20 cellular contexts compared by ENCODE assay signal in the genomic region with DNA sequence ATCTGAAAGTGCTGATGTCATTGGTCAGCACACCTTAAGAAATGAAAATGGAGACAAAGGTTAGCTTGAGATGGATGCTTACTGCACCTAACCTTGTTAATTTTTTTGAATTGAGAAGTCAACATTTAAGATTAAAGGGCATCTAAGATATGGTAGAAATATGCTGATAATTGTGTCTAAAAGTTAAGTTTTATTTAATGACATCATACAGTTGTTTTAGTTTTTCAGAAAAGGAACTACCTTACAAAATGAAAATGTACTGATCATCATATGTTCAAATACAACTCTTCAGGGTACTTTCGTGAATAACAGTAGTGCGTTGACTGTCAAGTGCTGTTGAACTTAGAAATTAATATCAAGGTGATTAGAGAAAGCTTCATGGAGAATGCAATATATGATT. TPM values are rescaled to one million over a fixed set of nuclear protein-coding genes. Genes with fewer than 3 reads are reported as not detected.
DNase-seq lines count a peak whose midpoint lies in the region; ATAC-seq, FAIRE-seq and TF ChIP-seq lines count a peak whose summit lies in the region.
"Had no signal": no experiment of that assay in that cellular context is flagged by ENCODE, and none has a peak within 500 bp of the region (broad histone marks: within the 10 kb centered on the region; RNA-seq: fewer than 3 reads in every experiment).

No MANE protein-coding gene starts in this region.

- H3K4me1 Mint-ChIP-seq in naive B cell: peaks cover 4 to 14% (median 8%) of the 10 kb centered on the region in 3 donors
- H3K4me1 Mint-ChIP-seq: H9 had no signal

- H3K27ac Mint-ChIP-seq in naive B cell: peak overlapping the region in 4 of 6 donors; percentile 47 to 76 (median 51)
- H3K27ac Mint-ChIP-seq: H9, IgD-negative memory B cell had no signal

- H3K9me3 Mint-ChIP-seq in naive B cell: no peaks in the 10 kb centered on the region
- H3K9me3 Mint-ChIP-seq: H9, IgD-negative memory B cell had no signal

- H3K4me3 Mint-ChIP-seq in naive B cell: peak overlapping the region in 3 of 8 donors; percentile 21 to 80 (median 41)
- H3K4me3 Mint-ChIP-seq: H9 had no signal

- H3K36me3 ChIP-seq in RWPE2 (ENCODE audit: low read depth) (no peaks in the 10 kb centered on the region), right atrium auricular region (no peaks in the 10 kb centered on the region)

- H3K4me3 ChIP-seq in RWPE2 (ENCODE audit: severe bottlenecking) (no peak overlapping the region), right atrium auricular region (no peak overlapping the region)

- no peak for TF ChIP-seq CTCF in D721Med (IDR thresholded peaks at IDR 0.05; ENCODE audit: insufficient read depth, missing control alignments)
- peak; percentile 7 for TF ChIP-seq CTCF in RWPE2 (IDR thresholded peaks at IDR 0.05; ENCODE audit: poor library complexity, severe bottlenecking)
- no peak for TF ChIP-seq CTCF in right atrium auricular region (IDR thresholded peaks at IDR 0.05)

- H3K9me3 ChIP-seq in RWPE2 (ENCODE audit: severe bottlenecking): no peaks in the 10 kb centered on the region
- no peaks in the 10 kb centered on the region for H3K9me3 ChIP-seq in right atrium auricular region

- H3K4me1 ChIP-seq in RWPE2 (ENCODE audit: insufficient read depth, poor library complexity, severe bottlenecking) (no peaks in the 10 kb centered on the region), right atrium auricular region (no peaks in the 10 kb centered on the region)

- H3K27me3 ChIP-seq in RWPE2 (ENCODE audit: insufficient read depth, poor library complexity, severe bottlenecking): no peaks in the 10 kb centered on the region
- no peaks in the 10 kb centered on the region for H3K27me3 ChIP-seq in right atrium auricular region

- no peaks in the 10 kb centered on the region for H3K36me3 Mint-ChIP-seq in naive B cell

- DNase-seq in D721Med (ENCODE audit: insufficient read length, low spot score): no peak
- DNase-seq in RWPE2 (ENCODE audit: low spot score): no peak
- no peak for DNase-seq in naive B cell
- DNase-seq in right atrium auricular region (ENCODE audit: low spot score): no peak
- DNase-seq in mucosa of gallbladder (ENCODE audit: low spot score): no peak
- DNase-seq: AML-193, DMS 273 treated with DMSO at 0.1 percent for 48 hours, Karpas-422, NCI-H1417 treated with DMSO at 0.1 percent for 48 hours, NCI-H2029, NCI-H2171, NCI-H446 treated with DMSO at 0.1 percent for 48 hours, Right ventricle myocardium superior had no signal

- peak; percentile 35 for FAIRE-seq in D721Med (lab: Jason Lieb, UNC)
- FAIRE-seq: RCC 7860 had no signal

- H3K27ac ChIP-seq in RWPE2 (ENCODE audit: poor library complexity, severe bottlenecking) (no peak overlapping the region), right atrium auricular region (no peak overlapping the region)
- H3K27ac ChIP-seq: HL-60 had no signal

- ATAC-seq in RWPE2 (ENCODE audit: low read depth): no peak
- no peak for ATAC-seq in naive B cell (ENCODE audit: low read depth in 2 of 2)

- no peaks in the 10 kb centered on the region for H3K27me3 Mint-ChIP-seq in naive B cell
- H3K27me3 Mint-ChIP-seq: IgD-negative memory B cell had no signal

RNA-seq across cellular contexts. Expression of a gene that starts 2.5 kb away (rescaled TPM):
- under 1 TPM in 3 of 6 donors, not detected in 3; 0.23 to 0.65 (median 0.35) TPM for polyA plus RNA-seq in naive B cell (ENCODE audit: low read depth in 6 of 6)
- under 1 TPM; 0.33 to 0.43 TPM for total RNA-seq in right atrium auricular region
- 0.46 TPM for total RNA-seq in mucosa of gallbladder
- total RNA-seq: G401, H9, HT1080, MCF 10A, Right ventricle myocardium superior had no signal
- polyA plus RNA-seq: IgD-negative memory B cell had no signal

RNA-seq across cellular contexts. Expression of a gene that starts 8.0 kb away (rescaled TPM):
- polyA plus RNA-seq in naive B cell (ENCODE audit: low read depth in 6 of 6): 1 to 10 TPM in 5 of 6 donors, not detected in 1; 1.1 to 1.9 (median 1.6) TPM
- 1 to 10 TPM in 1 of 2 donors, under 1 TPM in 1; 0.90 to 1.1 TPM for total RNA-seq in right atrium auricular region
- total RNA-seq in mucosa of gallbladder: 0.43 TPM

RNA-seq across cellular contexts. Expression of a gene that starts 8.2 kb away (rescaled TPM):
- polyA plus RNA-seq in naive B cell (ENCODE audit: low read depth in 6 of 6): 10 to 100 TPM; 37.0 to 69.1 (median 59.0) TPM
- 10 to 100 TPM; 19.9 to 21.9 TPM for total RNA-seq in right atrium auricular region
- total RNA-seq in mucosa of gallbladder: 41.1 TPM

RNA-seq across cellular contexts. Expression of a gene that starts 31.8 kb away (rescaled TPM):
- polyA plus RNA-seq in naive B cell (ENCODE audit: low read depth in 6 of 6): not detected
- total RNA-seq in right atrium auricular region (10 to 100 TPM; 12.1 to 25.9 TPM), mucosa of gallbladder (3.2 TPM)
- total RNA-seq: G401, H9, HT1080, MCF 10A had no signal
- polyA plus RNA-seq: IgD-negative memory B cell had no signal
